29 cellular contexts compared by ENCODE assay signal in the genomic region with DNA sequence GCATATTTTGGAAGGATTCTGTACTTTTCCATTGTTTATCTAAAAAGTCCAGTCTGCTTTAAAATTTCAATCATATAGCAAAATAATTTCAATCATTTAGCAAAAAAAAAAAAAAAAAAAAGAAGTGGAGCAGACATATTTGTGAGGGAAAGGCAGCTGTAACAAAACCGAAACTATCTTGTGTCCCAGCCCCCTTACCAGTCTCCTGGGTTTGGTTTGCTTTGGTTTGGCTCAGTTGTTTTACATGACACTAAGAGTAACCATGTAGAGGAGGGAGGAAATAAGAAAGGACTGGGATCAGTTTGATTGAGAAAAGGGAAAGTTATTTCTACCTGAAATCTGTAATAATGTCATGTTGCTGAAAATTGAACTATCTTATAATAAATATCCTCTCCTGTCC.
"Had no signal": no experiment of that assay in that cellular context is flagged by ENCODE, and none has a peak within 500 bp of the region (broad histone marks: within the 10 kb centered on the region; RNA-seq: fewer than 3 reads in every experiment).

No MANE protein-coding gene starts in this region.

- H3K4me3 Mint-ChIP-seq: endodermal cell; immature natural killer cell; natural killer cell treated with Interleukin-12 subunit alpha and Interleukin-12 subunit beta and Interleukin-15 and Interleukin-18, amount 100 ng/mL, for 72 hours; neural progenitor cell; stimulated activated effector memory CD8-positive, alpha-beta T cell treated with anti-CD3 and anti-CD28 coated beads, Interleukin-12 subunit alpha, Interleukin-12 subunit beta, amount 100 ng/mL, for 72 hours had no signal

- FAIRE-seq: endothelial cell of umbilical vein, keratinocyte, pancreas had no signal

- H2AFZ ChIP-seq: neural progenitor cell had no signal

- H3K36me3 ChIP-seq: colonic mucosa, gastrocnemius medialis, left ventricle myocardium inferior, lower lobe of right lung, pancreas, prostate gland, right lobe of liver, suprapubic skin, tibial artery, upper lobe of left lung, uterus had no signal

- H3K4me3 ChIP-seq: colonic mucosa, gastrocnemius medialis, left ventricle myocardium inferior, lower lobe of right lung, mucosa of descending colon, neural progenitor cell, pancreas, prostate gland, right lobe of liver, suprapubic skin, tibial artery, upper lobe of left lung, uterus had no signal

- H3K36me3 Mint-ChIP-seq: immature natural killer cell; neural progenitor cell; stimulated activated effector memory CD8-positive, alpha-beta T cell treated with anti-CD3 and anti-CD28 coated beads, Interleukin-12 subunit alpha, Interleukin-12 subunit beta, amount 100 ng/mL, for 72 hours had no signal

- H3K9ac ChIP-seq: neural progenitor cell had no signal

- H3K4me2 ChIP-seq: neural progenitor cell had no signal

- H3K9me3 ChIP-seq: colonic mucosa, gastrocnemius medialis, lower lobe of right lung, pancreas, prostate gland, right lobe of liver, suprapubic skin, uterus had no signal

- H3K4me1 ChIP-seq: colonic mucosa, gastrocnemius medialis, left ventricle myocardium inferior, lower lobe of right lung, neural progenitor cell, pancreas, prostate gland, right lobe of liver, suprapubic skin, tibial artery, upper lobe of left lung, uterus had no signal

- ATAC-seq: gastrocnemius medialis; left cardiac atrium; lower lobe of right lung; mucosa of descending colon; natural killer cell treated with Interleukin-12 subunit alpha and Interleukin-12 subunit beta and Interleukin-15 and Interleukin-18, amount 100 ng/mL, for 72 hours; pancreas; right lobe of liver; stimulated activated effector memory CD8-positive, alpha-beta T cell treated with anti-CD3 and anti-CD28 coated beads, Interleukin-12 subunit alpha, Interleukin-12 subunit beta, amount 100 ng/mL, for 72 hours; stimulated activated naive CD8-positive, alpha-beta T cell treated with anti-CD3 and anti-CD28 coated beads, Interleukin-15, Interleukin-2, amounts not matched to agents 100 U/mL and 50 U/mL, for 24 hours had no signal

- H3K27ac ChIP-seq: colonic mucosa, gastrocnemius medialis, left ventricle myocardium inferior, lower lobe of right lung, neural progenitor cell, pancreas, prostate gland, right lobe of liver, suprapubic skin, tibial artery, upper lobe of left lung, uterus had no signal

- DNase-seq: colonic mucosa; dermis blood vessel endothelial cell; effector CD4-positive, alpha-beta T cell; endodermal cell; erythroblast; gastrocnemius medialis; immature natural killer cell; left cardiac atrium; left ventricle myocardium inferior; lower lobe of right lung; mesendoderm; mucosa of descending colon; nucleus accumbens; pancreas; retina; right lobe of liver; stimulated activated CD4-positive, alpha-beta T cell treated with anti-CD3 and anti-CD28 coated beads, Interleukin-4, amount 100 ng/mL, for 1 hour; stimulated activated CD8-positive, alpha-beta memory T cell treated with anti-CD3 and anti-CD28 coated beads, Interleukin-4, amount 100 ng/mL, for 48 hours; stimulated activated naive CD8-positive, alpha-beta T cell treated with anti-CD3 and anti-CD28 coated beads, Interleukin-15, Interleukin-2, amounts not matched to agents 100 U/mL and 50 U/mL, for 24 hours; tibial artery; upper lobe of left lung; uterus had no signal

- H3K4me1 Mint-ChIP-seq: endodermal cell; immature natural killer cell; neural progenitor cell; stimulated activated effector memory CD8-positive, alpha-beta T cell treated with anti-CD3 and anti-CD28 coated beads, Interleukin-12 subunit alpha, Interleukin-12 subunit beta, amount 100 ng/mL, for 72 hours had no signal

- H3K27ac Mint-ChIP-seq: endodermal cell; immature natural killer cell; natural killer cell treated with Interleukin-12 subunit alpha and Interleukin-12 subunit beta and Interleukin-15 and Interleukin-18, amount 100 ng/mL, for 72 hours; neural progenitor cell; stimulated activated effector memory CD8-positive, alpha-beta T cell treated with anti-CD3 and anti-CD28 coated beads, Interleukin-12 subunit alpha, Interleukin-12 subunit beta, amount 100 ng/mL, for 72 hours had no signal

- H3K27me3 ChIP-seq: colonic mucosa, gastrocnemius medialis, neural progenitor cell, pancreas, right lobe of liver, suprapubic skin, tibial artery, upper lobe of left lung, uterus had no signal
